11 cellular contexts compared by ENCODE assay signal in genomic region chr14:64721899-64722298, GRCh38. TPM values are rescaled to one million over a fixed set of nuclear protein-coding genes. Genes with fewer than 3 reads are reported as not detected.
DNase-seq lines count a peak whose midpoint lies in the region; ATAC-seq and TF ChIP-seq lines count a peak whose summit lies in the region.
"Had no signal": no experiment of that assay in that cellular context is flagged by ENCODE, and none has a peak within 500 bp of the region (broad histone marks: within the 10 kb centered on the region; RNA-seq: fewer than 3 reads in every experiment).

No MANE protein-coding gene starts in this region.

- H3K27ac ChIP-seq in C4-2B = peak overlapping the region; percentile 71; the same call in 1 of the 2 replicates
- peak overlapping the region; percentile 95 for H3K27ac ChIP-seq in foreskin keratinocyte
- H3K27ac ChIP-seq in sigmoid colon = peak overlapping the region; percentile 61 to 90 (median 86)

- no peaks in the 10 kb centered on the region for H3K27me3 Mint-ChIP-seq in T-cell

- peaks cover 86% of the 10 kb centered on the region for H3K4me1 ChIP-seq in foreskin keratinocyte
- peaks cover 0 to 100% (median 100%) of the 10 kb centered on the region in 4 donors for H3K4me1 ChIP-seq in sigmoid colon

- no peaks in the 10 kb centered on the region for H3K9me3 ChIP-seq in sigmoid colon

- DNase-seq in T-cell = no peak
- DNase-seq in foreskin keratinocyte = no peak
- peak; percentile 50 for DNase-seq in sigmoid colon
- DNase-seq in CD1c-positive myeloid dendritic cell (ENCODE audit: extremely low spot score) = no peak
- no peak for DNase-seq in nucleus accumbens (lab: John Stamatoyannopoulos, UW)
- DNase-seq in T1000 (lab: John Stamatoyannopoulos, UW) = no peak
- no peak for DNase-seq in NCI-H2171 treated with DMSO at 0.1 percent for 48 hours (lab: John Stamatoyannopoulos, UW)
- DNase-seq: NCI-H1417 treated with DMSO at 0.1 percent for 48 hours had no signal

- ATAC-seq in T-cell (replicated peaks in 1 of 4) (no peak), foreskin keratinocyte (no peak)

- H3K9me3 Mint-ChIP-seq in T-cell = no peaks in the 10 kb centered on the region
- H3K9me3 Mint-ChIP-seq: activated T-helper 2 cell treated with anti-CD3 and anti-CD28 coated beads, Interferon-gamma antibody, Interleukin-2, Interleukin-4, amounts not matched to agents 10 μg/mL and 5 μg/mL and 100 μg/mL, durations not matched to agents 14 hours and 24 hours and 36 hours; endodermal cell had no signal

- intact Hi-C loops in sigmoid colon (cut with DNase I) = loop anchor here (2.0 kb wide), 1 partner anchor 41 kb away; no protein-coding TSS in a partner anchor

- H3K4me1 Mint-ChIP-seq in T-cell = peaks cover 68 to 100% (median 90%) of the 10 kb centered on the region in 3 donors

- peak overlapping the region in 1 of 3 donors; percentile 68 for H3K4me3 Mint-ChIP-seq in T-cell
- H3K4me3 Mint-ChIP-seq: endodermal cell had no signal

- WGBS in sigmoid colon, 2 donors = 81% methylated on average over 9 of the region's 9 CpGs

- no peak for TF ChIP-seq EP300 in sigmoid colon (IDR thresholded peaks at IDR 0.05)

- no peaks in the 10 kb centered on the region for H3K27me3 ChIP-seq in foreskin keratinocyte
- no peaks in the 10 kb centered on the region for H3K27me3 ChIP-seq in sigmoid colon

- TF ChIP-seq CTCF in C4-2B (conservative IDR thresholded peaks at IDR 0.05) = no peak
- no peak for TF ChIP-seq CTCF in foreskin keratinocyte (conservative IDR thresholded peaks at IDR 0.05)
- no peak for TF ChIP-seq CTCF in sigmoid colon (IDR thresholded peaks at IDR 0.05)

- H3K4me3 ChIP-seq in sigmoid colon = no peak overlapping the region

- H3K27ac Mint-ChIP-seq in T-cell = peak overlapping the region; percentile 94 to 96
- H3K27ac Mint-ChIP-seq: activated T-helper 2 cell treated with anti-CD3 and anti-CD28 coated beads, Interferon-gamma antibody, Interleukin-2, Interleukin-4, amounts not matched to agents 10 μg/mL and 5 μg/mL and 100 μg/mL, durations not matched to agents 14 hours and 24 hours and 36 hours; endodermal cell had no signal

- H3K36me3 ChIP-seq in sigmoid colon = no peaks in the 10 kb centered on the region

- CTCF ChIA-PET in T-cell (lab: Charles Lee) = interaction anchor here in 1 of 2 donors (1.6 kb wide), 1 partner anchor 17 kb away, joined by 5 read pairs; the partner anchor contains the start of gene PLEKHG3

- POLR2A ChIA-PET in T-cell (lab: Charles Lee) = no interaction called here

- H3K36me3 Mint-ChIP-seq in T-cell = no peaks in the 10 kb centered on the region

- no peak for TF ChIP-seq POLR2A in sigmoid colon (IDR thresholded peaks at IDR 0.05)

RNA-seq across cellular contexts. Expression of gene PLEKHG3, which starts 17.7 kb away (rescaled TPM):
- total RNA-seq in T-cell = 10 to 100 TPM; 12.4 to 58.2 (median 27.3) TPM
- total RNA-seq in foreskin keratinocyte = 84.7 and 99.7 TPM in 2 replicates
- 41.3 and 47.0 TPM in 2 replicates for polyA plus RNA-seq in foreskin keratinocyte
- 10 to 100 TPM; 34.4 to 67.9 (median 52.3) TPM for total RNA-seq in sigmoid colon
- polyA plus RNA-seq in sigmoid colon = 10 to 100 TPM; 16.9 to 26.8 (median 17.4) TPM
